In the genomic region with DNA sequence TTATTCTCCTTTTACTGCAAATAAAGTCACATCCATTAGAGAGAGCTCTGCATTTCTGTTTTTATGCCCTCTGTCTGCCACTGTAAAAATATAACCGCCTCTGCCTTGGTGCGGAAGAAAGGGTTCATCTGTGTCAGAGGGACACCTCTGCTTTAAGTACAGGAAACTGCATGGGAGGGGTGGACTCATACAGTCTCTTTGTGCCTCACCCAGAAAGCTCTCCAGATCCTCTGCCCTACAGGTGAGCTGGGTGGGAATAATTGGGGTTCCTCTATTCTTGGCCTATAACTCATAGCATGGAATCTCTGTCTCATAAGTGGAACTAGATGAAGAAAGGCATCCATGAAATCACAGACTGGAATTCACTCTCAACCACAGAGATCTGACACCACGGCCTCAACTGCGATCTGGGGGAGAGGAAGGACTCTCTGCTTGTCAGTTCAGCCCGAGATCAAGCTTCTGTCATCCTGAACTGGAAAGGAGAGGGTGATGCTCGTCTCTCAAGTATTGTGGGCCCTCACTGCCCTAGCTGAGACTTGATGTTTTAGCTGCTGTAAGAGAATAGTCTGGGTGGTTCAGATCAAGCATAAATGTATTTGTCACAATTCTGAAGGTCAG, we compare ENCODE assay signal across 16 cellular contexts.
A peak's percentile ranks its signal among the peaks of the same experiment; 100 is the strongest.
DNase-seq lines count a peak whose midpoint lies in the region; ATAC-seq and TF ChIP-seq lines count a peak whose summit lies in the region.
"Had no signal": no experiment of that assay in that cellular context is flagged by ENCODE, and none has a peak within 500 bp of the region (broad histone marks: within the 10 kb centered on the region; RNA-seq: fewer than 3 reads in every experiment).

No MANE protein-coding gene starts in this region.

- H3K4me2 ChIP-seq in BLaER1 (peak overlapping the region; percentile 29; the same call in 1 of the 2 replicates), GM23338 (no peak overlapping the region)

- peaks cover 58% of the 10 kb centered on the region for H3K4me1 ChIP-seq in BLaER1
- H3K4me1 ChIP-seq in lower lobe of right lung: no peaks in the 10 kb centered on the region
- no peaks in the 10 kb centered on the region for H3K4me1 ChIP-seq in GM23338 (ENCODE audit: insufficient read depth)

- no peaks in the 10 kb centered on the region for H3K27me3 ChIP-seq in BLaER1
- H3K27me3 ChIP-seq in lower lobe of right lung (ENCODE audit: low read depth): no peaks in the 10 kb centered on the region
- H3K27me3 ChIP-seq in GM23338 (ENCODE audit: insufficient read depth): no peaks in the 10 kb centered on the region
- H3K27me3 ChIP-seq: neutrophil had no signal

- H3K27ac ChIP-seq in BLaER1 (no peak overlapping the region), lower lobe of right lung (no peak overlapping the region), GM23338 (ENCODE audit: low read depth) (no peak overlapping the region)
- H3K27ac ChIP-seq: neutrophil, SK-N-MC had no signal

- ATAC-seq in T-cell (replicated peaks in 1 of 4) (peak; percentile 97 to 98 (median 97)), lower lobe of right lung (no peak), GM23338 (no peak)
- ATAC-seq: sciatic nerve had no signal

- H2AFZ ChIP-seq in GM23338: no peak overlapping the region

- no peaks in the 10 kb centered on the region for H3F3A ChIP-seq in GM23338 (replicated peaks; ENCODE audit: low read depth)

- H3K9ac ChIP-seq in BLaER1: no peak overlapping the region

- H3K36me3 Mint-ChIP-seq in T-cell: no peaks in the 10 kb centered on the region
- H3K36me3 Mint-ChIP-seq in activated T-cell treated with anti-CD3 and anti-CD28 coated beads, Interleukin-2, amount 50 U/mL, for 24 hours (ENCODE audit: low read depth): no peaks in the 10 kb centered on the region
- peaks cover 34% of the 10 kb centered on the region; the same call in 2 of the 3 replicates for H3K36me3 Mint-ChIP-seq in GM23338 (ENCODE audit: low read depth)

- TF ChIP-seq CTCF in lower lobe of right lung (IDR thresholded peaks at IDR 0.05): no peak
- TF ChIP-seq CTCF in GM23338 (conservative IDR thresholded peaks at IDR 0.05; ENCODE audit: low read depth in 2 of 2): no peak

- H3K9me3 Mint-ChIP-seq in T-cell: no peaks in the 10 kb centered on the region
- no peaks in the 10 kb centered on the region for H3K9me3 Mint-ChIP-seq in activated T-cell treated with anti-CD3 and anti-CD28 coated beads, Interleukin-2, amount 50 U/mL, for 24 hours
- H3K9me3 Mint-ChIP-seq in GM23338: peaks cover 92% of the 10 kb centered on the region

- CTCF ChIA-PET in T-cell (lab: Charles Lee): interaction anchor here (0.6 to 3.3 kb wide), 10 partner anchors 9 to 485 kb away, joined by 3 to 29 read pairs (median 5); no protein-coding TSS in a partner anchor

- H4K20me1 ChIP-seq in BLaER1 (no peaks in the 10 kb centered on the region), GM23338 (replicated peaks; ENCODE audit: insufficient read depth) (no peaks in the 10 kb centered on the region)

- H3K4me1 Mint-ChIP-seq in T-cell (peaks cover 61 to 69% (median 66%) of the 10 kb centered on the region in 3 donors), GM23338 (no peaks in the 10 kb centered on the region)
- peaks cover 66% of the 10 kb centered on the region for H3K4me1 Mint-ChIP-seq in activated T-cell treated with anti-CD3 and anti-CD28 coated beads, Interleukin-2, amount 50 U/mL, for 24 hours (ENCODE audit: low read depth)

- DNase-seq in T-cell: peak in 32 of 34 experiments; percentile 7 to 69 (median 42)
- no peak for DNase-seq in activated T-cell treated with anti-CD3 and anti-CD28 coated beads, Interleukin-2, amount 50 U/mL, for 24 hours
- DNase-seq in effector CD8-positive, alpha-beta T cell (lab: John Stamatoyannopoulos, UW): peak; percentile 10
- DNase-seq in middle frontal gyrus (ENCODE audit: extremely low spot score, low spot score): no peak
- DNase-seq in lower lobe of right lung: no peak
- DNase-seq in GM23338 (ENCODE audit: low spot score): no peak
- DNase-seq in DMS53 (lab: John Stamatoyannopoulos, UW): no peak
- DNase-seq: Calu3, NCI-H2029 treated with DMSO at 0.1 percent for 48 hours, NCI-H510A treated with DMSO at 0.1 percent for 48 hours, OCI-M1, substantia nigra had no signal

- no peaks in the 10 kb centered on the region for H3K9me3 ChIP-seq in BLaER1
- no peaks in the 10 kb centered on the region for H3K9me3 ChIP-seq in lower lobe of right lung
- H3K9me3 ChIP-seq: neutrophil had no signal

- H3K4me3 ChIP-seq in BLaER1 (no peak overlapping the region), lower lobe of right lung (no peak overlapping the region), GM23338 (no peak overlapping the region)
- H3K4me3 ChIP-seq: SK-N-MC had no signal

- no peaks in the 10 kb centered on the region for H3K9me2 ChIP-seq in GM23338 (ENCODE audit: insufficient read depth)

- no peaks in the 10 kb centered on the region for H3K79me2 ChIP-seq in GM23338 (replicated peaks; ENCODE audit: insufficient read depth)

- H3K27ac Mint-ChIP-seq in T-cell: peak overlapping the region; percentile 92 to 97
- peak overlapping the region; percentile 88 for H3K27ac Mint-ChIP-seq in activated T-cell treated with anti-CD3 and anti-CD28 coated beads, Interleukin-2, amount 50 U/mL, for 24 hours
- no peak overlapping the region for H3K27ac Mint-ChIP-seq in GM23338

- H3K4me3 Mint-ChIP-seq in T-cell (peak overlapping the region; percentile 71 to 83 (median 73)), GM23338 (no peak overlapping the region)
- peak overlapping the region; percentile 56 for H3K4me3 Mint-ChIP-seq in activated T-cell treated with anti-CD3 and anti-CD28 coated beads, Interleukin-2, amount 50 U/mL, for 24 hours

- intact Hi-C loops in lower lobe of right lung (cut with DNase I): no loop called here

- H3K27me3 Mint-ChIP-seq in T-cell (no peaks in the 10 kb centered on the region), GM23338 (ENCODE audit: insufficient read depth, low read depth, poor library complexity) (peaks cover 3% of the 10 kb centered on the region)
- no peaks in the 10 kb centered on the region for H3K27me3 Mint-ChIP-seq in activated T-cell treated with anti-CD3 and anti-CD28 coated beads, Interleukin-2, amount 50 U/mL, for 24 hours

- POLR2A ChIA-PET in T-cell (lab: Charles Lee): no interaction called here

- H3K36me3 ChIP-seq in BLaER1: no peaks in the 10 kb centered on the region
- H3K36me3 ChIP-seq in lower lobe of right lung: no peaks in the 10 kb centered on the region
- H3K36me3 ChIP-seq in GM23338 (ENCODE audit: insufficient read depth): peaks cover 7% of the 10 kb centered on the region; the same call in 1 of the 2 replicates
- H3K36me3 ChIP-seq: neutrophil had no signal

TF ChIP-seq in GM23338, 12 proteins besides CTCF, POLR2A, EP300 and RAD21 (continues in another document):
- TF ChIP-seq STAT1 (IDR thresholded peaks at IDR 0.05; ENCODE audit: unreplicated experiment) (no peak), POLR2AphosphoS5 (IDR thresholded peaks at IDR 0.05; ENCODE audit: low read depth) (no peak)

Comparison
In these comparisons a context has a peak if more than half of its experiments do, and no peak if none do; other contexts are left out.
1. ATAC-seq: peak in T-cell (4 of 4); none in lower lobe of right lung (0 of 2) and GM23338 (single experiment).
2. DNase-seq: peak in T-cell (32 of 34) and effector CD8-positive, alpha-beta T cell (single experiment); none in activated T-cell treated with anti-CD3 and anti-CD28 coated beads, Interleukin-2, amount 50 U/mL, for 24 hours (single experiment), middle frontal gyrus (single experiment), lower lobe of right lung (single experiment), GM23338 (single experiment) and DMS53 (single experiment).